7 cellular contexts compared by ENCODE assay signal in the genomic region with DNA sequence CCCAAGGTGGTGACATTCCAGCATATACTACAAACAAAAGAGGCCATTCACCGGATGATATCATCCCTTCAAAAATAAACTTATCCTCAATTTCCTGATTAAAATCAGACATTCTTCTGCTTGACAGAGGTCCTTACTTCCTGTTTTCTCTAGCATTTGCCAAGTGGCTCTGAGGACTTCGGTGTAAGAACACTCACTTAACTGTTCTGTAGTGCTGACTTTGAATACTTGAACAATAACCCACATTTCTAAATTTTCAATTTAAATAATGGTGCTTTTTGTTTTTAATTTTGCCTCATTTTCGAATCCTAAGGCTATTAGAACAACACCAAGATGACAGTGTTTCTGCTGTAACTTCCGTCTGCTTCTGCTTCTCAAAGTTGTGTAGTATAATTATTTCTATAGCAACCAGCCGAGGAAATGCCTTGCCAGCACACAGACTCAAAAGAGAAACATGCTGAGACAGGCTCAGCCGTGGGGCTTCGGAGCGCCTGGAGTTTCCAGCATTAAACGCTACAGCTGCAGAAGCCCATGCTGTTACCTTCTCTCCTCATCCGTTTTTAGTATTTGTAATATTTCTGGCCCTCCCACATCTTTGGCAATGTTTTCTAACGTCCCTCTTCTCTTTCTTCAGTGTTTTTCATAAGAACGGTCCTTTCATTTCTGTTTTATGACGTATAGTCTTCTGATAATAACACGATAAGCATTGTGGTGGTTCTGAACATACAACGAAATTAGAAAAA. TPM values are rescaled to one million over a fixed set of nuclear protein-coding genes. Genes with fewer than 3 reads are reported as not detected.
DNase-seq lines count a peak whose midpoint lies in the region; ATAC-seq lines count a peak whose summit lies in the region.

No MANE protein-coding gene starts in this region.

- no peaks in the 10 kb centered on the region for H3K36me3 ChIP-seq in duodenal mucosa (ENCODE audit: control insufficient read depth in 1 of 2, insufficient read depth in 2 of 2, low read length in 2 of 2)

- H3K4me3 ChIP-seq in duodenal mucosa (ENCODE audit: low read depth in 1 of 2, low read length in 2 of 2) = peak overlapping the region; percentile 72 to 76

- H3K9ac ChIP-seq in duodenal mucosa (ENCODE audit: low read depth in 1 of 2, low read length in 2 of 2) = peak overlapping the region; percentile 63 to 71

- POLR2A ChIA-PET in activated CD4-positive, alpha-beta memory T cell treated with anti-CD3 and anti-CD28 coated beads for 36 hours (lab: Charles Lee) = interaction anchor here (1.3 to 2.1 kb wide), 3 partner anchors 11 to 20 kb away, joined by 7 to 10 read pairs (median 7); a partner anchor contains a TSS

- H3K27ac Mint-ChIP-seq in activated CD4-positive, alpha-beta memory T cell treated with anti-CD3 and anti-CD28 coated beads for 36 hours = peak overlapping the region; percentile 88

- peak overlapping the region; percentile 57 for H3K27ac ChIP-seq in duodenal mucosa (ENCODE audit: low read depth, low read length)

- peak; percentile 97 for ATAC-seq in GM18861 (IDR thresholded peaks at IDR 0.05; ENCODE audit: unreplicated experiment)
- ATAC-seq in HG03039 (IDR thresholded peaks at IDR 0.05; ENCODE audit: unreplicated experiment) = peak; percentile 76

- no peaks in the 10 kb centered on the region for H3K9me3 ChIP-seq in duodenal mucosa (ENCODE audit: control insufficient read depth in 1 of 2, low read length in 2 of 2)

- DNase-seq in NCI-H510A (lab: John Stamatoyannopoulos, UW) (peak; percentile 7), lung microvascular endothelial cell (ENCODE audit: low read depth in 2 of 2) (peak; percentile 88 to 95)
- peak; percentile 80 for DNase-seq in activated CD4-positive, alpha-beta memory T cell treated with anti-CD3 and anti-CD28 coated beads for 36 hours
- peak; percentile 21 to 49 (median 40) for DNase-seq in stimulated activated CD4-positive, alpha-beta T cell treated with anti-CD3 and anti-CD28 coated beads, TNF-alpha, amount 100 ng/mL, for 24 hours (ENCODE audit: low read depth in 3 of 3)

- H3K9me3 Mint-ChIP-seq in activated CD4-positive, alpha-beta memory T cell treated with anti-CD3 and anti-CD28 coated beads for 36 hours = no peaks in the 10 kb centered on the region

- no peaks in the 10 kb centered on the region for H3K27me3 Mint-ChIP-seq in activated CD4-positive, alpha-beta memory T cell treated with anti-CD3 and anti-CD28 coated beads for 36 hours

- H3K4me1 ChIP-seq in duodenal mucosa (ENCODE audit: control insufficient read depth in 1 of 2, insufficient read depth in 2 of 2, low read length in 2 of 2) = peaks cover 4 to 6% of the 10 kb centered on the region in 2 donors

- no peaks in the 10 kb centered on the region for H3K36me3 Mint-ChIP-seq in activated CD4-positive, alpha-beta memory T cell treated with anti-CD3 and anti-CD28 coated beads for 36 hours

- CTCF ChIA-PET in activated CD4-positive, alpha-beta memory T cell treated with anti-CD3 and anti-CD28 coated beads for 36 hours (lab: Charles Lee) = interaction anchor here (1.0 to 1.4 kb wide), 3 partner anchors 23 to 25 kb away, joined by 3 to 6 read pairs (median 5); no protein-coding TSS in a partner anchor

- H3K4me1 Mint-ChIP-seq in activated CD4-positive, alpha-beta memory T cell treated with anti-CD3 and anti-CD28 coated beads for 36 hours (ENCODE audit: low read depth) = peaks cover 35% of the 10 kb centered on the region

- intact Hi-C loops in activated CD4-positive, alpha-beta memory T cell treated with anti-CD3 and anti-CD28 coated beads for 36 hours (cut with micrococcal nuclease) = loop anchor here (1.0 to 10.0 kb wide), 4 partner anchors 16 to 1365 kb away; a partner anchor contains a TSS

- H3K27me3 ChIP-seq in duodenal mucosa (ENCODE audit: control insufficient read depth in 1 of 2, insufficient read depth in 2 of 2, low read length in 2 of 2) = no peaks in the 10 kb centered on the region

- peak overlapping the region; percentile 78 for H3K4me3 Mint-ChIP-seq in activated CD4-positive, alpha-beta memory T cell treated with anti-CD3 and anti-CD28 coated beads for 36 hours

RNA-seq across cellular contexts. Expression of a gene that starts 19.5 kb away (rescaled TPM):
- total RNA-seq in activated CD4-positive, alpha-beta memory T cell treated with anti-CD3 and anti-CD28 coated beads for 36 hours = 10 to 100 TPM; 67.7 to 67.9 TPM
- total RNA-seq in lung microvascular endothelial cell = 311 and 467 TPM in 2 replicates

Comparison
In these comparisons a context has a peak if more than half of its experiments do, and no peak if none do; other contexts are left out.
1. Peak in every context shown above with its lines: DNase-seq, ATAC-seq, H3K4me3 ChIP-seq and H3K27ac ChIP-seq.
2. DNase-seq: peak in every context shown above with its lines; median percentile 92 in lung microvascular endothelial cell; 80 in activated CD4-positive, alpha-beta memory T cell treated with anti-CD3 and anti-CD28 coated beads for 36 hours; 40 in stimulated activated CD4-positive, alpha-beta T cell treated with anti-CD3 and anti-CD28 coated beads, TNF-alpha, amount 100 ng/mL, for 24 hours; 7 in NCI-H510A.